14 cellular contexts compared by ENCODE assay signal in the genomic region with DNA sequence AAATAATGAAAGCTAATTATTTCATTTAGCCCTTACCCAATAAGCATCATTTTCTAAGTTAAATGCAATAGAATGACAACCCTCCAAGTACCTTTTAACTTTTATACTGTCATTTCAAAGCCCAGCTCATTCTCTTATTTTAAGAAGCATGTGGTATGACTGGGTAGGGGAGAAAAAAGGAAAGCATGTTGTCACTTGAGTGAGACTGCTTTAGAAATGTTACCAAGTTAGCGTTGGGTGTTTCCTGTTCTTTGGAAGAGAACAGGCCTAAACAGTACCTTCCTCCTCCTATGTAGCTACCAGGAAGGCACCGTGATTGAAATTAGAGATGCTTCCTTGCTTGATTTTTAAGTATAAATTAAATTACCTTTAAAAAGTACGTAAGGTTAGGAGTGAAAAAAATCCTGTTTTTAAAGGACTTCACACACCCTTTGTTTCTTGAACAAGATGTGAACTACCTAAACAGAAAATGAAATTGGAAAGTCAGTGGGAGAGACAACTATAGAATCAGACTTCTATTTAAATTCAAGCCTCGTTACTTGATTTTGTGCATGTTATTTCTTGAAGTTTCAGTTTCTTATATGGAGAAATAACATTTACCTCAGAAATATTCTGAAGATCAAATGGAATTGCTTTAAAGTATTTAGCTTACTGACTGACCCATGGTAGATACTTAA. TPM values are rescaled to one million over a fixed set of nuclear protein-coding genes. Genes with fewer than 3 reads are reported as not detected.
A peak's percentile ranks its signal among the peaks of the same experiment; 100 is the strongest.
DNase-seq lines count a peak whose midpoint lies in the region; ATAC-seq and TF ChIP-seq lines count a peak whose summit lies in the region.
"Had no signal": no experiment of that assay in that cellular context is flagged by ENCODE, and none has a peak within 500 bp of the region (broad histone marks: within the 10 kb centered on the region; RNA-seq: fewer than 3 reads in every experiment).

No MANE protein-coding gene starts in this region.

- ATAC-seq in GM21723 (IDR thresholded peaks at IDR 0.05; ENCODE audit: unreplicated experiment) (peak; percentile 59), aorta (ENCODE audit: low FRiP score) (no peak)
- peak; percentile 43 for ATAC-seq in activated T-helper 17 cell treated with anti-CD3 and anti-CD28 coated beads, Interleukin-2, amount 50 U/mL, for 72 hours (replicated peaks)

- H3K4me1 ChIP-seq in osteoblast (ENCODE audit: insufficient read depth, low read length) = peaks cover 46% of the 10 kb centered on the region
- H3K4me1 ChIP-seq in aorta (ENCODE audit: control insufficient read depth in 1 of 2, insufficient read depth in 2 of 2, low read length in 2 of 2) = peaks cover 0 to 2% of the 10 kb centered on the region in 2 donors
- H3K4me1 ChIP-seq: Caco-2 had no signal

- peaks cover 94% of the 10 kb centered on the region for H3K36me3 Mint-ChIP-seq in activated T-cell treated with anti-CD3 and anti-CD28 coated beads, Interleukin-2, amount 50 U/mL, for 24 hours (ENCODE audit: low read depth)
- H3K36me3 Mint-ChIP-seq in activated T-helper 17 cell treated with anti-CD3 and anti-CD28 coated beads, Interleukin-2, amount 50 U/mL, for 72 hours (ENCODE audit: low read depth) = peaks cover 100% of the 10 kb centered on the region

- H3K27me3 Mint-ChIP-seq in activated T-cell treated with anti-CD3 and anti-CD28 coated beads, Interleukin-2, amount 50 U/mL, for 24 hours = no peaks in the 10 kb centered on the region
- H3K27me3 Mint-ChIP-seq in activated T-helper 17 cell treated with anti-CD3 and anti-CD28 coated beads, Interleukin-2, amount 50 U/mL, for 72 hours = no peaks in the 10 kb centered on the region

- H4K20me1 ChIP-seq in osteoblast (ENCODE audit: insufficient read depth, low read length) = no peaks in the 10 kb centered on the region

- H3K4me1 Mint-ChIP-seq in activated T-cell treated with anti-CD3 and anti-CD28 coated beads, Interleukin-2, amount 50 U/mL, for 24 hours (ENCODE audit: low read depth) = peaks cover 38% of the 10 kb centered on the region
- peaks cover 8% of the 10 kb centered on the region for H3K4me1 Mint-ChIP-seq in activated T-helper 17 cell treated with anti-CD3 and anti-CD28 coated beads, Interleukin-2, amount 50 U/mL, for 72 hours

- peak overlapping the region; percentile 27 for H3K27ac ChIP-seq in osteoblast (ENCODE audit: low read depth, low read length)
- no peak overlapping the region for H3K27ac ChIP-seq in aorta (ENCODE audit: low read depth in 1 of 2, low read length in 2 of 2)
- H3K27ac ChIP-seq: HL-60 had no signal

- H3K27me3 ChIP-seq in osteoblast (ENCODE audit: insufficient read depth, low read length) = no peaks in the 10 kb centered on the region
- H3K27me3 ChIP-seq in aorta (ENCODE audit: control insufficient read depth in 1 of 2, insufficient read depth in 2 of 2, low read length in 1 of 2) = no peaks in the 10 kb centered on the region

- H3K27ac Mint-ChIP-seq in activated T-cell treated with anti-CD3 and anti-CD28 coated beads, Interleukin-2, amount 50 U/mL, for 24 hours = peak overlapping the region; percentile 55
- peak overlapping the region; percentile 23 for H3K27ac Mint-ChIP-seq in activated T-helper 17 cell treated with anti-CD3 and anti-CD28 coated beads, Interleukin-2, amount 50 U/mL, for 72 hours

- no peak for TF ChIP-seq CTCF in osteoblast (IDR thresholded peaks at IDR 0.05; ENCODE audit: extremely low read depth, low read depth, low read length)

- no peaks in the 10 kb centered on the region for H3K9me3 Mint-ChIP-seq in activated T-cell treated with anti-CD3 and anti-CD28 coated beads, Interleukin-2, amount 50 U/mL, for 24 hours
- H3K9me3 Mint-ChIP-seq in activated T-helper 17 cell treated with anti-CD3 and anti-CD28 coated beads, Interleukin-2, amount 50 U/mL, for 72 hours = no peaks in the 10 kb centered on the region

- H3K4me3 ChIP-seq in osteoblast (ENCODE audit: insufficient read depth, low read length) = no peak overlapping the region
- no peak overlapping the region for H3K4me3 ChIP-seq in aorta (ENCODE audit: low read length in 2 of 2)

- DNase-seq in activated T-cell treated with anti-CD3 and anti-CD28 coated beads, Interleukin-2, amount 50 U/mL, for 24 hours = no peak
- DNase-seq in activated T-cell treated with anti-CD3 and anti-CD28 coated beads, Interleukin-2, amount 50 U/mL, for 1 hour = no peak
- DNase-seq in osteoblast (ENCODE audit: insufficient read length, low spot score, missing footprints) = no peak
- no peak for DNase-seq in NCI-H345 treated with DMSO at 0.1 percent for 48 hours (lab: John Stamatoyannopoulos, UW; ENCODE audit: unreplicated experiment)
- DNase-seq in aorta = no peak
- no peak for DNase-seq in cerebellar cortex (ENCODE audit: low spot score)
- DNase-seq: amygdala, Caco-2, dermis blood vessel endothelial cell, NCI-H1930, T1000 had no signal

- H3K36me3 ChIP-seq in osteoblast (ENCODE audit: insufficient read depth, low read length) = peaks cover 79% of the 10 kb centered on the region
- H3K36me3 ChIP-seq in aorta (ENCODE audit: control insufficient read depth in 1 of 2, insufficient read depth in 2 of 2, low read length in 1 of 2) = peaks cover 6% of the 10 kb centered on the region in 2 donors

- no peaks in the 10 kb centered on the region for H3K9me3 ChIP-seq in osteoblast (ENCODE audit: low read depth, low read length)
- H3K9me3 ChIP-seq in aorta (ENCODE audit: control insufficient read depth, low read length) = no peaks in the 10 kb centered on the region
- H3K9me3 ChIP-seq: Caco-2 had no signal

- intact Hi-C loops in aorta (cut with DNase I) = no loop called here

- H3K4me2 ChIP-seq in osteoblast (ENCODE audit: insufficient read depth, low read length) = no peak overlapping the region

- H2AFZ ChIP-seq in osteoblast (ENCODE audit: low read length) = no peak overlapping the region

- H3K4me3 Mint-ChIP-seq in activated T-cell treated with anti-CD3 and anti-CD28 coated beads, Interleukin-2, amount 50 U/mL, for 24 hours = no peak overlapping the region
- H3K4me3 Mint-ChIP-seq in activated T-helper 17 cell treated with anti-CD3 and anti-CD28 coated beads, Interleukin-2, amount 50 U/mL, for 72 hours = no peak overlapping the region

- WGBS in aorta, 2 donors = 88 to 90% methylated on average over 4 of the region's 4 CpGs

- peaks cover 50% of the 10 kb centered on the region for H3K79me2 ChIP-seq in osteoblast (ENCODE audit: insufficient read depth, low read length)

RNA-seq across cellular contexts. Expression of a gene that starts 0.7 kb away (rescaled TPM):
- 1 to 10 TPM; 4.1 to 5.5 TPM for total RNA-seq in activated T-helper 17 cell treated with anti-CD3 and anti-CD28 coated beads, Interleukin-2, amount 50 U/mL, for 72 hours
- 1.4 and 1.8 TPM in 2 replicates for total RNA-seq in osteoblast
- 1 to 10 TPM; 1.9 to 3.1 TPM for total RNA-seq in aorta
- 1 to 10 TPM in 1 of 2 donors, under 1 TPM in 1; 0.26 to 1.3 TPM for polyA plus RNA-seq in aorta

RNA-seq across cellular contexts. Expression of a gene that starts 42.9 kb away (rescaled TPM):
- total RNA-seq in activated T-helper 17 cell treated with anti-CD3 and anti-CD28 coated beads, Interleukin-2, amount 50 U/mL, for 72 hours = 10 to 100 TPM; 45.7 to 47.4 TPM
- total RNA-seq in osteoblast (61.2 and 62.5 TPM in 2 replicates), aorta (10 to 100 TPM; 51.1 to 57.1 TPM)
- polyA plus RNA-seq in aorta = 10 to 100 TPM; 20.3 to 38.2 TPM

RNA-seq across cellular contexts. Expression of a gene that starts 46.1 kb away (rescaled TPM):
- total RNA-seq in activated T-helper 17 cell treated with anti-CD3 and anti-CD28 coated beads, Interleukin-2, amount 50 U/mL, for 72 hours = 100 to 1,000 TPM; 234 to 320 TPM
- 8.5 and 14.5 TPM in 2 replicates for total RNA-seq in osteoblast
- 10 to 100 TPM; 15.0 to 20.4 TPM for total RNA-seq in aorta
- 1 to 10 TPM; 7.0 to 8.3 TPM for polyA plus RNA-seq in aorta

Comparison
In these comparisons a context has a peak if more than half of its experiments do, and no peak if none do; other contexts are left out.
1. RNA of a gene that starts 46.1 kb away (total RNA-seq): 234 to 320 TPM in activated T-helper 17 cell treated with anti-CD3 and anti-CD28 coated beads, Interleukin-2, amount 50 U/mL, for 72 hours; 15.0 to 20.4 TPM in aorta and 8.5 to 14.5 TPM in osteoblast; every median in the first group is over 10 times any median in the second.